Comparison of ENCODE assay signal across 12 cellular contexts in the genomic region with DNA sequence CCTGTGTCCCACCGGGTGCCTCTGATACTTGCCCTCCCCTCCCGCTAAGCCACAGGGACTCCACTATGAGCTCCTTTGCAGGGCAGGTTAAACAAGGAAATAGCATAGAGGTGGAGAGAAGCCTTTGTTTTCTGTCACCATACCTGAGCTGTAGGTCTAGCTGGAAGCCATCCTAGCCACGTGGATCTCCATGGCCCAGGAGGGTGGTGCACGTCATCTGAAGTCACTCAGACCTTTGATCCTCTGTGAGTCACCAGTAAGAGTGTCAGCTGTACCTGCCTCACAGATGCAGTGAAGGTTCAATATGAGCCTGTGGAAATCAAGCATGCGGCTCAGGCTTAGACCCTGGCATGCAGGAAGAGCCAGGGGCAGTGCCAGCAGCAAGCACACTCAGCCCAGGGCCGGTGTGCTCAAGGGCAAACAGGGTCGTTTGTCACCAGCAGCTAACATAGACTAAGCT. TPM values are rescaled to one million over a fixed set of nuclear protein-coding genes. Genes with fewer than 3 reads are reported as not detected.
DNase-seq lines count a peak whose midpoint lies in the region; ATAC-seq and TF ChIP-seq lines count a peak whose summit lies in the region.
"Had no signal": no experiment of that assay in that cellular context is flagged by ENCODE, and none has a peak within 500 bp of the region (broad histone marks: within the 10 kb centered on the region; RNA-seq: fewer than 3 reads in every experiment).

No MANE protein-coding gene starts in this region.

- H3K23ac ChIP-seq in H9 (ENCODE audit: insufficient read length, low read depth, low read length): no peak overlapping the region

- CTCF ChIA-PET in WTC11 (lab: Charles Lee): interaction anchor here (0.7 to 1.4 kb wide), 2 partner anchors 39 to 182 kb away, joined by 3 to 5 read pairs; no protein-coding TSS in a partner anchor

- H4K91ac ChIP-seq in H9 (ENCODE audit: insufficient read length, low read depth, low read length): no peak overlapping the region

- POLR2A ChIA-PET in WTC11 (lab: Charles Lee): no interaction called here

- no peak overlapping the region for H2BK12ac ChIP-seq in H9 (ENCODE audit: insufficient read length, low read depth, low read length)

- H3K27ac ChIP-seq in esophagus squamous epithelium (peak overlapping the region in 2 of 4 donors; percentile 9 to 60), endodermal cell (ENCODE audit: low read depth, low read length) (no peak overlapping the region), H9 (ENCODE audit: insufficient read length, low read depth, low read length) (no peak overlapping the region)

- no peaks in the 10 kb centered on the region for H3K79me2 ChIP-seq in H9 (ENCODE audit: insufficient read depth, low read length)

- no peak for TF ChIP-seq POLR2A in esophagus squamous epithelium (IDR thresholded peaks at IDR 0.05)

- H2BK120ac ChIP-seq in H9 (ENCODE audit: low read depth, low read length, poor library complexity, severe bottlenecking): no peak overlapping the region

- peaks cover 8% of the 10 kb centered on the region for H3K9me3 Mint-ChIP-seq in WTC11
- peaks cover 9% of the 10 kb centered on the region for H3K9me3 Mint-ChIP-seq in endodermal cell
- peaks cover 4% of the 10 kb centered on the region in 2 experiments; a peak in 4 of 5 replicates for H3K9me3 Mint-ChIP-seq in H9
- H3K9me3 Mint-ChIP-seq: effector memory CD8-positive, alpha-beta T cell had no signal

- 43 to 51% methylated on average over 3 to 6 of the region's 7 CpGs for WGBS in esophagus squamous epithelium, 2 donors
- 89 to 94% methylated on average over 5 to 7 of the region's 7 CpGs for WGBS in endodermal cell (ENCODE audit: insufficient coverage in 1 of 2, insufficient read length in 1 of 2), 2 experiments
- no CpG with 5 or more reads among the region's 7 CpGs for WGBS in H9 (ENCODE audit: extremely low coverage, insufficient read length, low lambda C conversion rate)

- no peak overlapping the region for H3K18ac ChIP-seq in H9 (ENCODE audit: insufficient read length, low read depth, low read length)

- intact Hi-C loops in esophagus squamous epithelium (cut with DNase I): no loop called here

- H2BK5ac ChIP-seq in H9 (ENCODE audit: insufficient read length, low read length): no peak overlapping the region

- H4K8ac ChIP-seq in H9 (replicated peaks; ENCODE audit: insufficient read length, low read depth, low read length): no peak overlapping the region

- H2BK15ac ChIP-seq in H9 (ENCODE audit: low read depth, low read length): no peak overlapping the region

- H3K9ac ChIP-seq in endodermal cell (ENCODE audit: extremely low read depth, low read length, poor library complexity, severe bottlenecking) (no peak overlapping the region), H9 (ENCODE audit: extremely low read depth, insufficient read length, low read length) (no peak overlapping the region)

- no peaks in the 10 kb centered on the region for H3K79me1 ChIP-seq in H9 (ENCODE audit: insufficient read depth, low read depth, low read length, poor library complexity, severe bottlenecking)

- no peaks in the 10 kb centered on the region for H3K27me3 ChIP-seq in esophagus squamous epithelium
- H3K27me3 ChIP-seq in endodermal cell (ENCODE audit: control insufficient read depth, insufficient read depth, low read length, poor library complexity, severe bottlenecking): no peaks in the 10 kb centered on the region
- H3K27me3 ChIP-seq in H9 (ENCODE audit: insufficient read depth, low read length): no peaks in the 10 kb centered on the region

- peaks cover 0 to 4% (median 0%) of the 10 kb centered on the region in 3 donors for H3K9me3 ChIP-seq in esophagus squamous epithelium
- H3K9me3 ChIP-seq in endodermal cell (ENCODE audit: control insufficient read depth, low read length): no peaks in the 10 kb centered on the region
- H3K9me3 ChIP-seq in H9 (ENCODE audit: control insufficient read depth, low read depth, low read length): peaks cover 4% of the 10 kb centered on the region

- no peak overlapping the region for H3K4ac ChIP-seq in H9 (ENCODE audit: low read depth, low read length)

- no peak overlapping the region for H3K4me3 Mint-ChIP-seq in WTC11
- no peak overlapping the region for H3K4me3 Mint-ChIP-seq in endodermal cell
- no peak overlapping the region for H3K4me3 Mint-ChIP-seq in H9
- H3K4me3 Mint-ChIP-seq: effector memory CD8-positive, alpha-beta T cell; mesothelial cell of epicardium; T-helper 1 cell treated with Interleukin-12 subunit alpha and Interleukin-12 subunit beta and Interleukin-4 antibody, amounts not matched to agents 30 μg/mL and 1 μg/mL, for 36 hours had no signal

- no peak overlapping the region for H2AK5ac ChIP-seq in H9 (ENCODE audit: insufficient read length, low read length)

- no peak overlapping the region for H3K14ac ChIP-seq in H9 (ENCODE audit: insufficient read depth, low read length)

- H4K5ac ChIP-seq in H9 (ENCODE audit: insufficient read length, low read depth, low read length): no peak overlapping the region

- H3K4me1 Mint-ChIP-seq in WTC11 (peaks cover 9% of the 10 kb centered on the region), endodermal cell (peaks cover 10% of the 10 kb centered on the region), H9 (peaks cover 9 to 16% of the 10 kb centered on the region in 2 experiments)
- H3K4me1 Mint-ChIP-seq: mesothelial cell of epicardium had no signal

- H3K4me1 ChIP-seq in esophagus squamous epithelium (peaks cover 0 to 26% (median 0%) of the 10 kb centered on the region in 3 donors), endodermal cell (ENCODE audit: control insufficient read depth, insufficient read depth, low read length) (no peaks in the 10 kb centered on the region), H9 (ENCODE audit: insufficient read depth, low read length) (no peaks in the 10 kb centered on the region)

- no peak overlapping the region for H3K4me2 ChIP-seq in H9 (ENCODE audit: insufficient read depth, insufficient read length, low read length)

- H2BK20ac ChIP-seq in H9 (ENCODE audit: low read depth, low read length, poor library complexity, severe bottlenecking): no peak overlapping the region

- H3T11ph ChIP-seq in H9 (ENCODE audit: low read length): no peak overlapping the region

- H4K20me1 ChIP-seq in H9 (ENCODE audit: control insufficient read depth, insufficient read depth, insufficient read length): peaks cover 3% of the 10 kb centered on the region

- H3K36me3 Mint-ChIP-seq in WTC11: peaks cover 10% of the 10 kb centered on the region
- H3K36me3 Mint-ChIP-seq in endodermal cell (ENCODE audit: low read depth): peaks cover 10% of the 10 kb centered on the region
- peaks cover 14 to 56% (median 41%) of the 10 kb centered on the region in 3 experiments for H3K36me3 Mint-ChIP-seq in H9 (ENCODE audit: insufficient read depth in 1 of 3, low read depth in 3 of 3)

- no peaks in the 10 kb centered on the region for H3K23me2 ChIP-seq in H9 (ENCODE audit: insufficient read length, low read depth, low read length, poor library complexity, severe bottlenecking)

- H3K36me3 ChIP-seq in esophagus squamous epithelium (peaks cover 0 to 40% (median 0%) of the 10 kb centered on the region in 3 donors), endodermal cell (ENCODE audit: control insufficient read depth, insufficient read depth, low read length) (peaks cover 2% of the 10 kb centered on the region)

- H3K27me3 Mint-ChIP-seq in WTC11 (ENCODE audit: low read depth) (no peaks in the 10 kb centered on the region), endodermal cell (ENCODE audit: insufficient read depth) (peaks cover 2% of the 10 kb centered on the region), H9 (ENCODE audit: low read depth) (peaks cover 2% of the 10 kb centered on the region; the same call in 1 of the 2 replicates)

- no peak overlapping the region for H3K56ac ChIP-seq in H9 (ENCODE audit: insufficient read length, low read depth, low read length)

- H2AFZ ChIP-seq in H9 (ENCODE audit: low read length): no peak overlapping the region

- H3K4me3 ChIP-seq in esophagus squamous epithelium (no peak overlapping the region), endodermal cell (ENCODE audit: low read length) (no peak overlapping the region)

- no peak overlapping the region for H3K27ac Mint-ChIP-seq in WTC11
- H3K27ac Mint-ChIP-seq in endodermal cell: no peak overlapping the region
- H3K27ac Mint-ChIP-seq in H9: no peak overlapping the region; a peak in 1 of 7 replicates
- H3K27ac Mint-ChIP-seq: effector memory CD8-positive, alpha-beta T cell; mesothelial cell of epicardium; T-helper 1 cell treated with Interleukin-12 subunit alpha and Interleukin-12 subunit beta and Interleukin-4 antibody, amounts not matched to agents 30 μg/mL and 1 μg/mL, for 36 hours had no signal

- peak; percentile 71 for DNase-seq in NCI-H2171 treated with DMSO at 0.1 percent for 48 hours (lab: John Stamatoyannopoulos, UW)
- DNase-seq in NCI-H2171 (lab: John Stamatoyannopoulos, UW): no peak
- DNase-seq in DMS79 (lab: John Stamatoyannopoulos, UW): peak; percentile 42
- no peak for DNase-seq in WTC11 (ENCODE audit: low spot score)
- peak; percentile 88 for DNase-seq in left lobe of liver (ENCODE audit: low spot score)
- no peak for DNase-seq in esophagus squamous epithelium (lab: John Stamatoyannopoulos, UW)
- DNase-seq in endodermal cell: no peak
- no peak for DNase-seq in H9
- DNase-seq: activated CD8-positive, alpha-beta memory T cell treated with anti-CD3 and anti-CD28 coated beads for 24 hours; effector memory CD8-positive, alpha-beta T cell had no signal

- ATAC-seq in WTC11 (no peak), left lobe of liver (peak; percentile 56)
- ATAC-seq: effector memory CD8-positive, alpha-beta T cell had no signal

- TF ChIP-seq CTCF in WTC11 (IDR thresholded peaks at IDR 0.05): no peak
- no peak for TF ChIP-seq CTCF in esophagus squamous epithelium (IDR thresholded peaks at IDR 0.05)
- no peak for TF ChIP-seq CTCF in endodermal cell (conservative IDR thresholded peaks at IDR 0.05)
- no peak for TF ChIP-seq CTCF in H9 (conservative IDR thresholded peaks at IDR 0.05)

RNA-seq across cellular contexts. Expression of gene ASS1, which starts 55.1 kb away (rescaled TPM):
- total RNA-seq in WTC11 (2021) (71.0 to 95.7 TPM (median 74.2 TPM) in 3 replicates), left lobe of liver (1,233 TPM), esophagus squamous epithelium (100 to 1,000 TPM in 2 of 4 donors, 10 to 100 TPM in 2; 33.5 to 203 (median 85.2) TPM), endodermal cell (10 to 100 TPM; 30.9 to 57.2 TPM), H9 (2021) (118 and 122 TPM in 2 replicates)
- 37.9 TPM for polyA plus RNA-seq in endodermal cell (2013, experiment 1 of 2)
- polyA plus RNA-seq in endodermal cell (2013, experiment 2 of 2): 30.1 TPM

Comparison
In these comparisons a context has a peak if more than half of its experiments do, and no peak if none do; other contexts are left out.
1. DNase-seq: peak in NCI-H2171 treated with DMSO at 0.1 percent for 48 hours (single experiment), DMS79 (single experiment) and left lobe of liver (single experiment); none in NCI-H2171 (single experiment), WTC11 (single experiment), esophagus squamous epithelium (single experiment), endodermal cell (single experiment) and H9 (single experiment).